25 cellular contexts compared by ENCODE assay signal in the genomic region with DNA sequence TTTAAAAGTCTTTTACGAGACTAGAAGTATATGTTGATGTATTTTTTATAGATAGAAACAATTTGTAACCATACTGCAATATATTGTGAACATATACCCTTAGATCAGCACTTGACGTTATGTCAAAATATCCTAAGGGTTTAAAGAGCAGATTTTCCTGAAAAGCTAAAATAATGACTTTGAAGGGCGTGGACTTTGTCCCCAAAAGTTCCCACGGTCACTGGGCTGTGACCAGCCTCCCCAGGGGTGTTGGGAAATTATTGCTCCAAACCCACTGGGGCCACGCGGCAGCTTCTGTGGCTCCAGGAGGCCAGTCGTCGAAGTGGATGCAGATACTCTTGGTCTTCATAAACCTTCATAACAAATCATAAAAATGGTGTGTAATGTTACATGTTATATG. TPM values are rescaled to one million over a fixed set of nuclear protein-coding genes. Genes with fewer than 3 reads are reported as not detected.
DNase-seq lines count a peak whose midpoint lies in the region; ATAC-seq, FAIRE-seq and TF ChIP-seq lines count a peak whose summit lies in the region.
"Had no signal": no experiment of that assay in that cellular context is flagged by ENCODE, and none has a peak within 500 bp of the region (broad histone marks: within the 10 kb centered on the region; RNA-seq: fewer than 3 reads in every experiment).

No MANE protein-coding gene starts in this region.

- peaks cover 90% of the 10 kb centered on the region for H3K36me3 Mint-ChIP-seq in WTC11
- peaks cover 73% of the 10 kb centered on the region for H3K36me3 Mint-ChIP-seq in activated CD8-positive, alpha-beta memory T cell treated with anti-CD3 and anti-CD28 coated beads, Interleukin-2, amount 10 ng/mL, durations not matched to agents 7 days and 5 days

- no peak overlapping the region for H3K9ac ChIP-seq in liver (ENCODE audit: low read depth in 1 of 2, low read length in 2 of 2)
- H3K9ac ChIP-seq in kidney (ENCODE audit: low read length in 2 of 2): no peak overlapping the region
- H3K9ac ChIP-seq: BLaER1, GM23248 had no signal

- no peak overlapping the region for H3K4me3 Mint-ChIP-seq in WTC11
- no peak overlapping the region for H3K4me3 Mint-ChIP-seq in activated CD8-positive, alpha-beta memory T cell treated with anti-CD3 and anti-CD28 coated beads, Interleukin-2, amount 10 ng/mL, durations not matched to agents 7 days and 5 days
- H3K4me3 Mint-ChIP-seq: B cell; CD8-positive, alpha-beta T cell had no signal

- no peaks in the 10 kb centered on the region for H3K27me3 Mint-ChIP-seq in WTC11 (ENCODE audit: low read depth)
- no peaks in the 10 kb centered on the region for H3K27me3 Mint-ChIP-seq in activated CD8-positive, alpha-beta memory T cell treated with anti-CD3 and anti-CD28 coated beads, Interleukin-2, amount 10 ng/mL, durations not matched to agents 7 days and 5 days
- H3K27me3 Mint-ChIP-seq: B cell; CD4-positive, CD25-positive, alpha-beta regulatory T cell had no signal

- no peak for TF ChIP-seq POLR2A in heart left ventricle (IDR thresholded peaks at IDR 0.05)

- CTCF ChIA-PET in WTC11 (lab: Charles Lee): interaction anchor here (1.4 kb wide), 1 partner anchor 28 kb away, joined by 5 read pairs; no protein-coding TSS in a partner anchor
- CTCF ChIA-PET in activated CD8-positive, alpha-beta memory T cell treated with anti-CD3 and anti-CD28 coated beads, Interleukin-2, amount 10 ng/mL, durations not matched to agents 7 days and 5 days (lab: Charles Lee): interaction anchor here (0.8 to 1.1 kb wide), 3 partner anchors 9 to 33 kb away, joined by 3 read pairs; no protein-coding TSS in a partner anchor

- POLR2A ChIA-PET in WTC11 (lab: Charles Lee): interaction anchor here (0.6 kb wide), 1 partner anchor 196 kb away, joined by 3 read pairs; no protein-coding TSS in a partner anchor

- FAIRE-seq in kidney (lab: Jason Lieb, UNC): no peak
- FAIRE-seq: A204.1, D721Med, GM12891, H1 had no signal

- H3K27ac Mint-ChIP-seq in WTC11: peak overlapping the region; percentile 60; the same call in 1 of the 2 replicates
- H3K27ac Mint-ChIP-seq in activated CD8-positive, alpha-beta memory T cell treated with anti-CD3 and anti-CD28 coated beads, Interleukin-2, amount 10 ng/mL, durations not matched to agents 7 days and 5 days: no peak overlapping the region
- H3K27ac Mint-ChIP-seq: B cell; CD4-positive, CD25-positive, alpha-beta regulatory T cell; CD8-positive, alpha-beta T cell had no signal

- H3K27ac ChIP-seq in heart left ventricle: no peak overlapping the region
- no peak overlapping the region for H3K27ac ChIP-seq in liver (ENCODE audit: low read depth in 1 of 2, low read length in 2 of 2)
- H3K27ac ChIP-seq in kidney (ENCODE audit: low read depth in 2 of 2, low read length in 2 of 2): no peak overlapping the region
- H3K27ac ChIP-seq: 22Rv1, BLaER1, C4-2B, GM23248 had no signal

- peaks cover 31% of the 10 kb centered on the region for H3K4me1 Mint-ChIP-seq in WTC11
- peaks cover 14% of the 10 kb centered on the region for H3K4me1 Mint-ChIP-seq in activated CD8-positive, alpha-beta memory T cell treated with anti-CD3 and anti-CD28 coated beads, Interleukin-2, amount 10 ng/mL, durations not matched to agents 7 days and 5 days
- H3K4me1 Mint-ChIP-seq: B cell had no signal

- H3K4me1 ChIP-seq in heart left ventricle (peaks cover 0 to 27% (median 0%) of the 10 kb centered on the region in 12 donors), liver (ENCODE audit: control insufficient read depth in 4 of 4, insufficient read depth in 4 of 4, low read length in 3 of 4) (no peaks in the 10 kb centered on the region), kidney (ENCODE audit: control insufficient read depth in 1 of 2, insufficient read depth in 1 of 2, low read depth in 1 of 2, low read length in 2 of 2) (peaks cover 0 to 3% of the 10 kb centered on the region in 2 donors)
- H3K4me1 ChIP-seq: BLaER1, Caco-2 had no signal

- TF ChIP-seq CTCF in heart left ventricle (IDR thresholded peaks at IDR 0.05) (no peak), WTC11 (IDR thresholded peaks at IDR 0.05) (no peak), liver (IDR thresholded peaks at IDR 0.05; ENCODE audit: low read depth, low read length, missing input control) (no peak), kidney (IDR thresholded peaks at IDR 0.05; ENCODE audit: borderline replicate concordance, extremely low read depth, insufficient read depth) (no peak)

- peaks cover 5 to 100% (median 95%) of the 10 kb centered on the region in 9 donors for H3K36me3 ChIP-seq in heart left ventricle
- peaks cover 2 to 67% (median 51%) of the 10 kb centered on the region in 4 donors for H3K36me3 ChIP-seq in liver (ENCODE audit: control insufficient read depth in 4 of 4, insufficient read depth in 3 of 4, low read depth in 1 of 4, low read length in 3 of 4)
- peaks cover 45 to 65% of the 10 kb centered on the region in 2 donors for H3K36me3 ChIP-seq in kidney (ENCODE audit: control insufficient read depth in 1 of 2, insufficient read depth in 2 of 2, low read length in 2 of 2)

- WGBS in heart left ventricle, 4 donors: 95 to 98% (median 97%) methylated on average over 8 of the region's 8 CpGs
- 88% methylated on average over 8 of the region's 8 CpGs for WGBS in liver

- no peaks in the 10 kb centered on the region for H3K9me3 Mint-ChIP-seq in WTC11
- H3K9me3 Mint-ChIP-seq in activated CD8-positive, alpha-beta memory T cell treated with anti-CD3 and anti-CD28 coated beads, Interleukin-2, amount 10 ng/mL, durations not matched to agents 7 days and 5 days (ENCODE audit: low read depth): no peaks in the 10 kb centered on the region
- H3K9me3 Mint-ChIP-seq: CD8-positive, alpha-beta T cell had no signal

- DNase-seq in cardiac septum (ENCODE audit: low spot score) (peak; percentile 33), heart left ventricle (no peak), WTC11 (ENCODE audit: low spot score) (no peak), kidney (no peak), NCI-H2196 (lab: John Stamatoyannopoulos, UW; ENCODE audit: unreplicated experiment) (no peak)
- DNase-seq in activated CD8-positive, alpha-beta memory T cell treated with anti-CD3 and anti-CD28 coated beads, Interleukin-2, amount 10 ng/mL, durations not matched to agents 7 days and 5 days: no peak
- DNase-seq: Caco-2; CD4-positive, CD25-positive, alpha-beta regulatory T cell; CD8-positive, alpha-beta T cell; DMS 273 treated with DMSO at 0.1 percent for 48 hours; DMS79; EL; GDM1; GM23248; H7 had no signal

- H3K4me3 ChIP-seq in heart left ventricle (no peak overlapping the region), liver (ENCODE audit: low read depth in 1 of 3, low read length in 3 of 3) (no peak overlapping the region), kidney (ENCODE audit: low read length in 2 of 2) (no peak overlapping the region)
- H3K4me3 ChIP-seq: BLaER1, GM23248 had no signal

- no peak for ATAC-seq in heart left ventricle
- ATAC-seq in WTC11: no peak
- no peak for ATAC-seq in activated CD8-positive, alpha-beta memory T cell treated with anti-CD3 and anti-CD28 coated beads, Interleukin-2, amount 10 ng/mL, durations not matched to agents 7 days and 5 days
- ATAC-seq: CD8-positive, alpha-beta T cell; HCT116 had no signal

- H3K9me3 ChIP-seq in heart left ventricle (no peaks in the 10 kb centered on the region), liver (ENCODE audit: control insufficient read depth in 4 of 4, low read length in 3 of 4) (no peaks in the 10 kb centered on the region), kidney (ENCODE audit: control insufficient read depth in 1 of 2, low read length in 2 of 2) (no peaks in the 10 kb centered on the region)
- H3K9me3 ChIP-seq: BLaER1, Caco-2 had no signal

- H3K27me3 ChIP-seq in heart left ventricle: no peaks in the 10 kb centered on the region
- no peaks in the 10 kb centered on the region for H3K27me3 ChIP-seq in liver (ENCODE audit: control insufficient read depth in 4 of 4, insufficient read depth in 4 of 4, low read length in 3 of 4)
- H3K27me3 ChIP-seq: BLaER1 had no signal

- intact Hi-C loops in cardiac septum (cut with DNase I): no loop called here
- intact Hi-C loops in heart left ventricle (cut with DNase I): no loop called here
- intact Hi-C loops in kidney (cut with DNase I): no loop called here

- TF ChIP-seq RAD21 in liver (IDR thresholded peaks at IDR 0.05): no peak

TF ChIP-seq in WTC11, 78 proteins besides CTCF, POLR2A, EP300 and RAD21:
- no peak for TF ChIP-seq NR3C1 (CRISPR knock-in tag; conservative IDR thresholded peaks at IDR 0.05; ENCODE audit: low read depth)
- TF ChIP-seq, protein P1, sequence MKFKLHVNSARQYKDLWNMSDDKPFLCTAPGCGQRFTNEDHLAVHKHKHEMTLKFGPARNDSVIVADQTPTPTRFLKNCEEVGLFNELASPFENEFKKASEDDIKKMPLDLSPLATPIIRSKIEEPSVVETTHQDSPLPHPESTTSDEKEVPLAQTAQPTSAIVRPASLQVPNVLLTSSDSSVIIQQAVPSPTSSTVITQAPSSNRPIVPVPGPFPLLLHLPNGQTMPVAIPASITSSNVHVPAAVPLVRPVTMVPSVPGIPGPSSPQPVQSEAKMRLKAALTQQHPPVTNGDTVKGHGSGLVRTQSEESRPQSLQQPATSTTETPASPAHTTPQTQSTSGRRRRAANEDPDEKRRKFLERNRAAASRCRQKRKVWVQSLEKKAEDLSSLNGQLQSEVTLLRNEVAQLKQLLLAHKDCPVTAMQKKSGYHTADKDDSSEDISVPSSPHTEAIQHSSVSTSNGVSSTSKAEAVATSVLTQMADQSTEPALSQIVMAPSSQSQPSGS (CRISPR knock-in tag; IDR thresholded peaks at IDR 0.05; ENCODE audit: borderline replicate concordance, low read depth): no peak

TF ChIP-seq in liver, 16 proteins besides CTCF, POLR2A, EP300 and RAD21:
- TF ChIP-seq TAF1 (conservative IDR thresholded peaks at IDR 0.05) (no peak), HNF4A (conservative IDR thresholded peaks at IDR 0.05) (peak; percentile 18 to 56)

RNA-seq across cellular contexts. Expression of a gene that starts 29.9 kb away (rescaled TPM):
- 171 TPM for total RNA-seq in cardiac septum
- 100 to 1,000 TPM; 123 to 195 (median 162) TPM for total RNA-seq in heart left ventricle
- polyA plus RNA-seq in heart left ventricle: 100 to 1,000 TPM; 118 to 237 TPM
- total RNA-seq in WTC11 (2021): 264 to 288 TPM (median 268 TPM) in 3 replicates
- 10 to 100 TPM; 44.0 to 46.6 TPM for total RNA-seq in liver
- 10 to 100 TPM; 26.5 to 40.8 TPM for polyA plus RNA-seq in liver
- 10 to 100 TPM; 82.0 to 85.6 TPM for total RNA-seq in activated CD8-positive, alpha-beta memory T cell treated with anti-CD3 and anti-CD28 coated beads, Interleukin-2, amount 10 ng/mL, durations not matched to agents 7 days and 5 days
- 74.5 TPM for total RNA-seq in kidney
- 86.8 TPM for polyA plus RNA-seq in kidney (ENCODE audit: insufficient read depth, low read depth, low replicate concordance)
